In genomic region chr11:117180661-117181585, GRCh38 we compare ENCODE assay signal across 8 cellular contexts.
DNase-seq lines count a peak whose midpoint lies in the region; ATAC-seq lines count a peak whose summit lies in the region.

No MANE protein-coding gene starts in this region.

- peak in 3 of 4 experiments; percentile 18 to 37 (median 26) for DNase-seq in activated CD4-positive, CD25-positive, alpha-beta regulatory T cell (lab: John Stamatoyannopoulos, UW)
- DNase-seq in NCI-H1694 treated with DMSO at 0.1 percent for 48 hours (lab: John Stamatoyannopoulos, UW) (peak; percentile 34), midbrain (lab: John Stamatoyannopoulos, UW) (peak; percentile 67)
- DNase-seq in activated CD4-positive, alpha-beta T cell treated with anti-CD3 and anti-CD28 coated beads, Interleukin-2, amount 50 U/mL, for 48 hours, result peak; percentile 66 to 75
- DNase-seq in effector CD8-positive, alpha-beta T cell (lab: John Stamatoyannopoulos, UW), result peak; percentile 22
- DNase-seq in stimulated activated CD8-positive, alpha-beta memory T cell treated with anti-CD3 and anti-CD28 coated beads, Interleukin-4, amount 100 ng/mL, for 48 hours, result peak; percentile 74

- ATAC-seq in activated CD4-positive, CD25-positive, alpha-beta regulatory T cell treated with anti-CD3 and anti-CD28 coated beads, Interleukin-2, amount 50 U/mL, for 24 hours, result no peak
- no peak for ATAC-seq in HG02571 (IDR thresholded peaks at IDR 0.05; ENCODE audit: unreplicated experiment)

Comparison
In these comparisons a context has a peak if more than half of its experiments do, and no peak if none do; other contexts are left out.
1. DNase-seq: peak in every context shown above with its lines; median percentile 74 in stimulated activated CD8-positive, alpha-beta memory T cell treated with anti-CD3 and anti-CD28 coated beads, Interleukin-4, amount 100 ng/mL, for 48 hours; 70 in activated CD4-positive, alpha-beta T cell treated with anti-CD3 and anti-CD28 coated beads, Interleukin-2, amount 50 U/mL, for 48 hours; 67 in midbrain; 34 in NCI-H1694 treated with DMSO at 0.1 percent for 48 hours; 26 in activated CD4-positive, CD25-positive, alpha-beta regulatory T cell; 22 in effector CD8-positive, alpha-beta T cell.